ENCODE assay signal across 20 cellular contexts in genomic region chr10:33046792-33047191, GRCh38.
"Had no signal": no experiment of that assay in that cellular context is flagged by ENCODE, and none has a peak within 500 bp of the region (broad histone marks: within the 10 kb centered on the region; RNA-seq: fewer than 3 reads in every experiment).

No MANE protein-coding gene starts in this region.

- H3K27ac Mint-ChIP-seq: activated naive CD4-positive, alpha-beta T cell treated with anti-CD3 and anti-CD28 coated beads for 36 hours; activated naive CD8-positive, alpha-beta T cell; T-helper 1 cell treated with Interleukin-12 subunit alpha and Interleukin-12 subunit beta and Interleukin-4 antibody, amounts not matched to agents 30 μg/mL and 1 μg/mL, for 36 hours had no signal

- H3K27me3 Mint-ChIP-seq: activated naive CD8-positive, alpha-beta T cell had no signal

- H3K9me3 Mint-ChIP-seq: activated naive CD4-positive, alpha-beta T cell treated with anti-CD3 and anti-CD28 coated beads for 36 hours; T-helper 1 cell treated with Interleukin-12 subunit alpha and Interleukin-12 subunit beta and Interleukin-4 antibody, amounts not matched to agents 30 μg/mL and 1 μg/mL, for 36 hours had no signal

- DNase-seq: activated CD4-positive, alpha-beta T cell treated with anti-CD3 and anti-CD28 coated beads for 48 hours; activated CD8-positive, alpha-beta memory T cell treated with anti-CD3 and anti-CD28 coated beads, Interleukin-2, amount 50 U/mL, for 48 hours; activated gamma-delta T cell; activated naive CD4-positive, alpha-beta T cell treated with anti-CD3 and anti-CD28 coated beads for 36 hours; activated T-cell treated with anti-CD3 and anti-CD28 coated beads, Interleukin-2, amount 50 U/mL, for 1 hour; adrenal gland; anterior cingulate cortex; IMR-90; Kasumi-1; KBM-7; NCI-H1105 treated with DMSO at 0.1 percent for 48 hours; NCI-H146; NCI-H187 treated with DMSO at 0.1 percent for 48 hours; NCI-H2081 treated with DMSO at 0.1 percent for 48 hours; NCI-H446 treated with DMSO at 0.1 percent for 48 hours; NCI-H524 treated with DMSO at 0.1 percent for 48 hours; NCI-H748 treated with DMSO at 0.1 percent for 48 hours; SHP77 treated with DMSO at 0.1 percent for 48 hours had no signal

- H3K36me3 ChIP-seq: adrenal gland had no signal

- H3K4me3 Mint-ChIP-seq: activated naive CD4-positive, alpha-beta T cell treated with anti-CD3 and anti-CD28 coated beads for 36 hours; activated naive CD8-positive, alpha-beta T cell; T-helper 1 cell treated with Interleukin-12 subunit alpha and Interleukin-12 subunit beta and Interleukin-4 antibody, amounts not matched to agents 30 μg/mL and 1 μg/mL, for 36 hours had no signal

- H3K36me3 Mint-ChIP-seq: activated naive CD8-positive, alpha-beta T cell had no signal

- H3K4me3 ChIP-seq: adrenal gland had no signal

- H3K4me1 ChIP-seq: adrenal gland had no signal

- H3K27ac ChIP-seq: adrenal gland had no signal

- H3K27me3 ChIP-seq: adrenal gland had no signal

- H3K9me3 ChIP-seq: adrenal gland had no signal
